ENCODE assay signal across 9 cellular contexts in genomic region chr2:3282056-3282998, GRCh38.
DNase-seq lines count a peak whose midpoint lies in the region; ATAC-seq and TF ChIP-seq lines count a peak whose summit lies in the region.
"Had no signal": no experiment of that assay in that cellular context is flagged by ENCODE, and none has a peak within 500 bp of the region (broad histone marks: within the 10 kb centered on the region; RNA-seq: fewer than 3 reads in every experiment).

No MANE protein-coding gene starts in this region.

- no peaks in the 10 kb centered on the region for H3K36me3 ChIP-seq in body of pancreas (replicated peaks in 1 of 2; ENCODE audit: insufficient read depth in 1 of 2, low read depth in 2 of 2)

- no peaks in the 10 kb centered on the region for H3K9me3 ChIP-seq in body of pancreas

- H3K4me1 ChIP-seq in body of pancreas: no peaks in the 10 kb centered on the region

- no peak for TF ChIP-seq POLR2A in body of pancreas (IDR thresholded peaks at IDR 0.05)

- TF ChIP-seq CTCF in body of pancreas (IDR thresholded peaks at IDR 0.05): no peak
- TF ChIP-seq CTCF in GM10266 (IDR thresholded peaks at IDR 0.05; ENCODE audit: control insufficient read depth, insufficient read depth, low read depth, missing control alignments): no peak

- WGBS in body of pancreas, 2 donors: 80 to 82% methylated on average over 22 to 36 of the region's 36 CpGs

- no peak overlapping the region for H3K4me3 ChIP-seq in body of pancreas

- DNase-seq in AG08395 (ENCODE audit: low spot score) (peak; percentile 58), NCI-H1694 treated with DMSO at 0.1 percent for 48 hours (lab: John Stamatoyannopoulos, UW) (peak; percentile 100), body of pancreas (peak; percentile 16 to 48 (median 38)), left kidney (ENCODE audit: low read depth, low spot score) (peak; percentile 89), NOMO-1 treated with dmso at 0.1 percent for 144 hours (lab: John Stamatoyannopoulos, UW; ENCODE audit: unreplicated experiment) (no peak), GM10266 (ENCODE audit: extremely low spot score) (no peak)
- DNase-seq: erythroblast had no signal

- no peaks in the 10 kb centered on the region for H3K27me3 ChIP-seq in body of pancreas

- intact Hi-C loops in body of pancreas (cut with DNase I): no loop called here

- ATAC-seq in body of pancreas (peak; percentile 63), HG03565 (IDR thresholded peaks at IDR 0.05; ENCODE audit: unreplicated experiment) (no peak), HG03108 (IDR thresholded peaks at IDR 0.05; ENCODE audit: unreplicated experiment) (no peak)

- no peak overlapping the region for H3K27ac ChIP-seq in body of pancreas

Comparison
In these comparisons a context has a peak if more than half of its experiments do, and no peak if none do; other contexts are left out.
1. DNase-seq: peak in AG08395 (single experiment), NCI-H1694 treated with DMSO at 0.1 percent for 48 hours (single experiment), body of pancreas (4 of 4) and left kidney (single experiment); none in NOMO-1 treated with dmso at 0.1 percent for 144 hours (single experiment) and GM10266 (single experiment).